1 cellular context compared by ENCODE assay signal in genomic region chr2:45345331-45346305, GRCh38.
TF ChIP-seq lines count a peak whose summit lies in the region.

No MANE protein-coding gene starts in this region.

TF ChIP-seq in GM23338, 12 proteins besides CTCF, POLR2A, EP300 and RAD21 (continued from another document):
- TF ChIP-seq, protein P1, sequence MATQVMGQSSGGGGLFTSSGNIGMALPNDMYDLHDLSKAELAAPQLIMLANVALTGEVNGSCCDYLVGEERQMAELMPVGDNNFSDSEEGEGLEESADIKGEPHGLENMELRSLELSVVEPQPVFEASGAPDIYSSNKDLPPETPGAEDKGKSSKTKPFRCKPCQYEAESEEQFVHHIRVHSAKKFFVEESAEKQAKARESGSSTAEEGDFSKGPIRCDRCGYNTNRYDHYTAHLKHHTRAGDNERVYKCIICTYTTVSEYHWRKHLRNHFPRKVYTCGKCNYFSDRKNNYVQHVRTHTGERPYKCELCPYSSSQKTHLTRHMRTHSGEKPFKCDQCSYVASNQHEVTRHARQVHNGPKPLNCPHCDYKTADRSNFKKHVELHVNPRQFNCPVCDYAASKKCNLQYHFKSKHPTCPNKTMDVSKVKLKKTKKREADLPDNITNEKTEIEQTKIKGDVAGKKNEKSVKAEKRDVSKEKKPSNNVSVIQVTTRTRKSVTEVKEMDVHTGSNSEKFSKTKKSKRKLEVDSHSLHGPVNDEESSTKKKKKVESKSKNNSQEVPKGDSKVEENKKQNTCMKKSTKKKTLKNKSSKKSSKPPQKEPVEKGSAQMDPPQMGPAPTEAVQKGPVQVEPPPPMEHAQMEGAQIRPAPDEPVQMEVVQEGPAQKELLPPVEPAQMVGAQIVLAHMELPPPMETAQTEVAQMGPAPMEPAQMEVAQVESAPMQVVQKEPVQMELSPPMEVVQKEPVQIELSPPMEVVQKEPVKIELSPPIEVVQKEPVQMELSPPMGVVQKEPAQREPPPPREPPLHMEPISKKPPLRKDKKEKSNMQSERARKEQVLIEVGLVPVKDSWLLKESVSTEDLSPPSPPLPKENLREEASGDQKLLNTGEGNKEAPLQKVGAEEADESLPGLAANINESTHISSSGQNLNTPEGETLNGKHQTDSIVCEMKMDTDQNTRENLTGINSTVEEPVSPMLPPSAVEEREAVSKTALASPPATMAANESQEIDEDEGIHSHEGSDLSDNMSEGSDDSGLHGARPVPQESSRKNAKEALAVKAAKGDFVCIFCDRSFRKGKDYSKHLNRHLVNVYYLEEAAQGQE (IDR thresholded peaks at IDR 0.05; ENCODE audit: unreplicated experiment) = no peak
- TF ChIP-seq STAT1 (IDR thresholded peaks at IDR 0.05; ENCODE audit: unreplicated experiment) (no peak), EZH2 (IDR thresholded peaks at IDR 0.05; ENCODE audit: low read depth, unreplicated experiment) (no peak), JUNB (IDR thresholded peaks at IDR 0.05; ENCODE audit: unreplicated experiment) (no peak), ZNF331 (CRISPR knock-in tag; IDR thresholded peaks at IDR 0.05; ENCODE audit: low read depth) (no peak), NANOG (IDR thresholded peaks at IDR 0.05; ENCODE audit: borderline replicate concordance) (no peak)
- TF ChIP-seq, protein P2, sequence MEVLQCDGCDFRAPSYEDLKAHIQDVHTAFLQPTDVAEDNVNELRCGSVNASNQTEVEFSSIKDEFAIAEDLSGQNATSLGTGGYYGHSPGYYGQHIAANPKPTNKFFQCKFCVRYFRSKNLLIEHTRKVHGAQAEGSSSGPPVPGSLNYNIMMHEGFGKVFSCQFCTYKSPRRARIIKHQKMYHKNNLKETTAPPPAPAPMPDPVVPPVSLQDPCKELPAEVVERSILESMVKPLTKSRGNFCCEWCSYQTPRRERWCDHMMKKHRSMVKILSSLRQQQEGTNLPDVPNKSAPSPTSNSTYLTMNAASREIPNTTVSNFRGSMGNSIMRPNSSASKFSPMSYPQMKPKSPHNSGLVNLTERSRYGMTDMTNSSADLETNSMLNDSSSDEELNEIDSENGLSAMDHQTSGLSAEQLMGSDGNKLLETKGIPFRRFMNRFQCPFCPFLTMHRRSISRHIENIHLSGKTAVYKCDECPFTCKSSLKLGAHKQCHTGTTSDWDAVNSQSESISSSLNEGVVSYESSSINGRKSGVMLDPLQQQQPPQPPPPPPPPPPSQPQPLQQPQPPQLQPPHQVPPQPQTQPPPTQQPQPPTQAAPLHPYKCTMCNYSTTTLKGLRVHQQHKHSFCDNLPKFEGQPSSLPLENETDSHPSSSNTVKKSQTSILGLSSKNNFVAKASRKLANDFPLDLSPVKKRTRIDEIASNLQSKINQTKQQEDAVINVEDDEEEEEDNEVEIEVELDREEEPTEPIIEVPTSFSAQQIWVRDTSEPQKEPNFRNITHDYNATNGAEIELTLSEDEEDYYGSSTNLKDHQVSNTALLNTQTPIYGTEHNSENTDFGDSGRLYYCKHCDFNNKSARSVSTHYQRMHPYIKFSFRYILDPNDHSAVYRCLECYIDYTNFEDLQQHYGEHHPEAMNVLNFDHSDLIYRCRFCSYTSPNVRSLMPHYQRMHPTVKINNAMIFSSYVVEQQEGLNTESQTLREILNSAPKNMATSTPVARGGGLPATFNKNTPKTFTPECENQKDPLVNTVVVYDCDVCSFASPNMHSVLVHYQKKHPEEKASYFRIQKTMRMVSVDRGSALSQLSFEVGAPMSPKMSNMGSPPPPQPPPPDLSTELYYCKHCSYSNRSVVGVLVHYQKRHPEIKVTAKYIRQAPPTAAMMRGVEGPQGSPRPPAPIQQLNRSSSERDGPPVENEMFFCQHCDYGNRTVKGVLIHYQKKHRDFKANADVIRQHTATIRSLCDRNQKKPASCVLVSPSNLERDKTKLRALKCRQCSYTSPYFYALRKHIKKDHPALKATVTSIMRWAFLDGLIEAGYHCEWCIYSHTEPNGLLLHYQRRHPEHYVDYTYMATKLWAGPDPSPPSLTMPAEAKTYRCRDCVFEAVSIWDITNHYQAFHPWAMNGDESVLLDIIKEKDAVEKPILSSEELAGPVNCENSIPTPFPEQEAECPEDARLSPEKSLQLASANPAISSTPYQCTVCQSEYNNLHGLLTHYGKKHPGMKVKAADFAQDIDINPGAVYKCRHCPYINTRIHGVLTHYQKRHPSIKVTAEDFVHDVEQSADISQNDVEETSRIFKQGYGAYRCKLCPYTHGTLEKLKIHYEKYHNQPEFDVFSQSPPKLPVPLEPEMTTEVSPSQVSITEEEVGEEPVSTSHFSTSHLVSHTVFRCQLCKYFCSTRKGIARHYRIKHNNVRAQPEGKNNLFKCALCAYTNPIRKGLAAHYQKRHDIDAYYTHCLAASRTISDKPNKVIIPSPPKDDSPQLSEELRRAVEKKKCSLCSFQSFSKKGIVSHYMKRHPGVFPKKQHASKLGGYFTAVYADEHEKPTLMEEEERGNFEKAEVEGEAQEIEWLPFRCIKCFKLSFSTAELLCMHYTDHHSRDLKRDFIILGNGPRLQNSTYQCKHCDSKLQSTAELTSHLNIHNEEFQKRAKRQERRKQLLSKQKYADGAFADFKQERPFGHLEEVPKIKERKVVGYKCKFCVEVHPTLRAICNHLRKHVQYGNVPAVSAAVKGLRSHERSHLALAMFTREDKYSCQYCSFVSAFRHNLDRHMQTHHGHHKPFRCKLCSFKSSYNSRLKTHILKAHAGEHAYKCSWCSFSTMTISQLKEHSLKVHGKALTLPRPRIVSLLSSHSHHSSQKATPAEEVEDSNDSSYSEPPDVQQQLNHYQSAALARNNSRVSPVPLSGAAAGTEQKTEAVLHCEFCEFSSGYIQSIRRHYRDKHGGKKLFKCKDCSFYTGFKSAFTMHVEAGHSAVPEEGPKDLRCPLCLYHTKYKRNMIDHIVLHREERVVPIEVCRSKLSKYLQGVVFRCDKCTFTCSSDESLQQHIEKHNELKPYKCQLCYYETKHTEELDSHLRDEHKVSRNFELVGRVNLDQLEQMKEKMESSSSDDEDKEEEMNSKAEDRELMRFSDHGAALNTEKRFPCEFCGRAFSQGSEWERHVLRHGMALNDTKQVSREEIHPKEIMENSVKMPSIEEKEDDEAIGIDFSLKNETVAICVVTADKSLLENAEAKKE (CRISPR knock-in tag; IDR thresholded peaks at IDR 0.05) = no peak
TF ChIP-seq in GM23338: peak in this region for 0.
